Comparison of ENCODE assay signal across 25 cellular contexts in genomic region chr15:79031821-79032220, GRCh38. TPM values are rescaled to one million over a fixed set of nuclear protein-coding genes. Genes with fewer than 3 reads are reported as not detected.
A peak's percentile ranks its signal among the peaks of the same experiment; 100 is the strongest.
DNase-seq lines count a peak whose midpoint lies in the region; ATAC-seq, FAIRE-seq and TF ChIP-seq lines count a peak whose summit lies in the region.
"Had no signal": no experiment of that assay in that cellular context is flagged by ENCODE, and none has a peak within 500 bp of the region (broad histone marks: within the 10 kb centered on the region; RNA-seq: fewer than 3 reads in every experiment).

No MANE protein-coding gene starts in this region.

- no peak for TF ChIP-seq RAD21 in H1 (IDR thresholded peaks at IDR 0.05 in 1 of 2, conservative IDR thresholded peaks at IDR 0.05 in 1 of 2; ENCODE audit: low read depth in 2 of 2, low read length in 2 of 2)

- intact Hi-C loops in breast epithelium (cut with DNase I; ENCODE audit: low total_unique reads) (no loop called here), left colon (cut with DNase I, micrococcal nuclease) (no loop called here)

- no peak for TF ChIP-seq POLR2A in H1 (IDR thresholded peaks at IDR 0.05; ENCODE audit: control extremely low read depth in 1 of 2, low read depth in 2 of 2, low read length in 2 of 2)
- no peak for TF ChIP-seq POLR2A in breast epithelium (IDR thresholded peaks at IDR 0.05)

- H2BK120ac ChIP-seq in H1 (replicated peaks; ENCODE audit: low read depth, low read length): no peak overlapping the region
- H2BK120ac ChIP-seq in neuronal stem cell (ENCODE audit: low read depth, low read length): no peak overlapping the region

- POLR2A ChIA-PET in H1 (lab: Charles Lee; ENCODE audit: partially characterized antibody): no interaction called here

- H3K36me3 ChIP-seq in H1 (ENCODE audit: control insufficient read depth in 2 of 4, insufficient read depth in 4 of 4, low read length in 3 of 4) (no peaks in the 10 kb centered on the region), neuronal stem cell (replicated peaks in 1 of 2; ENCODE audit: control insufficient read depth in 2 of 2, insufficient read depth in 2 of 2, low read length in 2 of 2) (no peaks in the 10 kb centered on the region), breast epithelium (no peaks in the 10 kb centered on the region)
- H3K36me3 ChIP-seq: BE2C had no signal

- no peak overlapping the region for H2AK5ac ChIP-seq in H1 (ENCODE audit: low read depth, low read length)
- H2AK5ac ChIP-seq in neuronal stem cell (ENCODE audit: low read depth, low read length): no peak overlapping the region

- H4K5ac ChIP-seq in H1 (ENCODE audit: insufficient read length, low read depth, low read length): no peak overlapping the region

- H3K27ac ChIP-seq in H1 (ENCODE audit: low read depth, low read length) (no peak overlapping the region), neuronal stem cell (replicated peaks; ENCODE audit: low read length) (no peak overlapping the region), breast epithelium (no peak overlapping the region)
- H3K27ac ChIP-seq: HL-60 had no signal

- H2BK15ac ChIP-seq in H1 (ENCODE audit: low read length) (0 out of 2 replicates have a peak overlapping the region, but pooled peaks have one; percentile 72), neuronal stem cell (ENCODE audit: low read length) (no peak overlapping the region)

- H3K4ac ChIP-seq in H1 (replicated peaks; ENCODE audit: insufficient read length, low read depth, low read length) (peak overlapping the region; percentile 61), neuronal stem cell (ENCODE audit: low read length) (no peak overlapping the region)

- no peak overlapping the region for H2BK5ac ChIP-seq in H1 (ENCODE audit: low read depth, low read length)
- no peak overlapping the region for H2BK5ac ChIP-seq in neuronal stem cell (ENCODE audit: low read length)

- H3K23ac ChIP-seq in H1 (ENCODE audit: insufficient read length): no peak overlapping the region
- peak overlapping the region; percentile 18 for H3K23ac ChIP-seq in neuronal stem cell (ENCODE audit: low read depth, low read length, poor library complexity)

- no peaks in the 10 kb centered on the region for H3K36me3 Mint-ChIP-seq in stimulated activated memory B cell treated with anti-CD40 and anti-IgM and Interleukin-4, amounts not matched to agents 10 μg/mL and 1 μg/mL and 100 μg/mL, for 72 hours
- H3K36me3 Mint-ChIP-seq: CD4-positive, CD25-positive, alpha-beta regulatory T cell; CD8-positive, alpha-beta memory T cell had no signal

- H3K4me2 ChIP-seq in H1 (ENCODE audit: insufficient read depth in 1 of 2, low read depth in 2 of 2, low read length in 2 of 2) (no peak overlapping the region), neuronal stem cell (ENCODE audit: insufficient read depth, low read length, poor library complexity, severe bottlenecking) (no peak overlapping the region)
- H3K4me2 ChIP-seq: GM23338 had no signal

- H3K56ac ChIP-seq in H1 (replicated peaks; ENCODE audit: insufficient read length, low read depth, low read length): no peak overlapping the region

- WGBS in H1 (ENCODE audit: extremely low coverage in 1 of 2, insufficient coverage in 1 of 2, insufficient read length in 1 of 2, insufficient replicate concordance in 2 of 2, low coverage in 1 of 2, low lambda C conversion rate in 2 of 2, missing lambda C conversion rate in 1 of 2), 2 experiments: 90% methylated on average over 8 of the region's 12 CpGs; no CpG with 5 or more reads in 1 of the 2 experiments
- WGBS in neuronal stem cell (ENCODE audit: extremely low coverage in 2 of 2, insufficient read length in 2 of 2, insufficient replicate concordance in 1 of 2), 2 donors: no CpG with 5 or more reads among the region's 12 CpGs

- TF ChIP-seq CTCF in H1 (IDR thresholded peaks at IDR 0.05; ENCODE audit: control extremely low read depth in 1 of 3, insufficient read depth in 1 of 3, low read depth in 1 of 3, low read length in 3 of 3) (no peak), breast epithelium (IDR thresholded peaks at IDR 0.05) (no peak)

- H4K20me1 ChIP-seq in H1 (replicated peaks in 1 of 2; ENCODE audit: control insufficient read depth in 1 of 2, insufficient read depth in 2 of 2, low read length in 2 of 2): peaks cover 0 to 1% of the 10 kb centered on the region in 2 experiments

- ATAC-seq in stimulated activated memory B cell treated with anti-CD40 and anti-IgM and Interleukin-4, amounts not matched to agents 10 μg/mL and 1 μg/mL and 100 μg/mL, for 72 hours: peak; percentile 35
- no peak for ATAC-seq in left lobe of liver
- no peak for ATAC-seq in left colon
- ATAC-seq: GM23338, HCT116 had no signal

- no peak overlapping the region for H3K27ac Mint-ChIP-seq in stimulated activated memory B cell treated with anti-CD40 and anti-IgM and Interleukin-4, amounts not matched to agents 10 μg/mL and 1 μg/mL and 100 μg/mL, for 72 hours
- H3K27ac Mint-ChIP-seq: CD8-positive, alpha-beta memory T cell; GM23338; HFFc6 had no signal

- no peaks in the 10 kb centered on the region for H3K9me3 ChIP-seq in H1 (ENCODE audit: insufficient read depth in 2 of 2, low read depth in 1 of 2, low read length in 1 of 2)
- peaks cover 0 to 3% of the 10 kb centered on the region in 2 donors for H3K9me3 ChIP-seq in neuronal stem cell (replicated peaks in 1 of 2; ENCODE audit: control insufficient read depth in 2 of 2, insufficient read depth in 1 of 2, low read depth in 1 of 2, low read length in 2 of 2)
- H3K9me3 ChIP-seq in breast epithelium: peaks cover 0 to 8% of the 10 kb centered on the region in 2 donors
- H3K9me3 ChIP-seq: BE2C had no signal

- DNase-seq in H1 (ENCODE audit: low read depth in 1 of 2, low spot score in 2 of 2) (no peak), neuronal stem cell (ENCODE audit: low spot score) (no peak), left lobe of liver (ENCODE audit: low spot score) (no peak), breast epithelium (ENCODE audit: low spot score in 2 of 2) (no peak), left colon (no peak)
- DNase-seq: ACHN; BE2C; C1 segment of cervical spinal cord; CD4-positive, CD25-positive, alpha-beta regulatory T cell; CD8-positive, alpha-beta memory T cell; COR-L47; DMS 273 treated with DMSO at 0.1 percent for 48 hours; DMS53; DND-41; EL; H7; HFFc6 had no signal

- H2BK20ac ChIP-seq in H1 (ENCODE audit: low read length): no peak overlapping the region

- H3K4me3 ChIP-seq in H1 (ENCODE audit: extremely low read depth in 1 of 4, insufficient read depth in 2 of 4, low read depth in 3 of 4, low read length in 4 of 4) (no peak overlapping the region), neuronal stem cell (ENCODE audit: low read length in 2 of 2) (no peak overlapping the region), breast epithelium (no peak overlapping the region)
- H3K4me3 ChIP-seq: GM23338 had no signal

- H3K9me3 Mint-ChIP-seq in stimulated activated memory B cell treated with anti-CD40 and anti-IgM and Interleukin-4, amounts not matched to agents 10 μg/mL and 1 μg/mL and 100 μg/mL, for 72 hours: peaks cover 2% of the 10 kb centered on the region
- H3K9me3 Mint-ChIP-seq: CD8-positive, alpha-beta memory T cell; HFFc6 had no signal

- no peaks in the 10 kb centered on the region for H3K79me1 ChIP-seq in H1 (ENCODE audit: low read depth, low read length)
- H3K79me1 ChIP-seq in neuronal stem cell (ENCODE audit: low read depth, low read length): no peaks in the 10 kb centered on the region

- H3K79me2 ChIP-seq in H1 (ENCODE audit: control insufficient read depth in 1 of 2, insufficient read depth in 2 of 2, low read length in 2 of 2): no peaks in the 10 kb centered on the region

- H3K9ac ChIP-seq in H1 (replicated peaks in 1 of 4; ENCODE audit: extremely low read depth in 1 of 4, low read depth in 3 of 4, low read length in 3 of 4): no peak overlapping the region
- peak overlapping the region; percentile 50 for H3K9ac ChIP-seq in neuronal stem cell (ENCODE audit: low read depth, low read length, poor library complexity)

- no peak overlapping the region for H4K8ac ChIP-seq in H1 (ENCODE audit: extremely low read depth, insufficient read depth, low read length)
- no peak overlapping the region for H4K8ac ChIP-seq in neuronal stem cell (ENCODE audit: low read depth, low read length)

- H4K91ac ChIP-seq in H1 (replicated peaks; ENCODE audit: insufficient read length, low read length) (peak overlapping the region; percentile 19), neuronal stem cell (ENCODE audit: low read depth, low read length, poor library complexity) (no peak overlapping the region)

- no peak for TF ChIP-seq EP300 in H1 (IDR thresholded peaks at IDR 0.05; ENCODE audit: borderline replicate concordance in 1 of 2, low read depth in 2 of 2, low read length in 2 of 2)

- no peak overlapping the region for H3K14ac ChIP-seq in H1 (ENCODE audit: insufficient read length)
- H3K14ac ChIP-seq in neuronal stem cell (ENCODE audit: low read length): no peak overlapping the region

- peaks cover 0 to 4% (median 0%) of the 10 kb centered on the region in 4 experiments; a peak in 3 of 7 replicates for H3K27me3 ChIP-seq in H1 (replicated peaks in 1 of 4; ENCODE audit: control insufficient read depth in 3 of 4, extremely low read depth in 1 of 4, insufficient read depth in 3 of 4, low read length in 3 of 4)
- H3K27me3 ChIP-seq in neuronal stem cell (ENCODE audit: control insufficient read depth in 3 of 3, insufficient read depth in 3 of 3, low read depth in 1 of 3, low read length in 3 of 3): peaks cover 0 to 11% (median 0%) of the 10 kb centered on the region in 3 experiments
- H3K27me3 ChIP-seq in breast epithelium: no peaks in the 10 kb centered on the region
- H3K27me3 ChIP-seq: BE2C had no signal

- H3K18ac ChIP-seq in H1 (ENCODE audit: extremely low read depth, low read length): no peak overlapping the region
- H3K18ac ChIP-seq in neuronal stem cell (ENCODE audit: low read length): peak overlapping the region; percentile 86

- peaks cover 8% of the 10 kb centered on the region for H3K27me3 Mint-ChIP-seq in stimulated activated memory B cell treated with anti-CD40 and anti-IgM and Interleukin-4, amounts not matched to agents 10 μg/mL and 1 μg/mL and 100 μg/mL, for 72 hours

- no peak overlapping the region for H2AFZ ChIP-seq in H1 (ENCODE audit: low read length)
- H2AFZ ChIP-seq in neuronal stem cell (ENCODE audit: low read length): no peak overlapping the region
- H2AFZ ChIP-seq: GM23338 had no signal

- H2BK12ac ChIP-seq in H1 (ENCODE audit: low read depth, low read length): no peak overlapping the region
- H2BK12ac ChIP-seq in neuronal stem cell (ENCODE audit: low read length): peak overlapping the region; percentile 82

- H3K4me1 Mint-ChIP-seq in stimulated activated memory B cell treated with anti-CD40 and anti-IgM and Interleukin-4, amounts not matched to agents 10 μg/mL and 1 μg/mL and 100 μg/mL, for 72 hours: peaks cover 6% of the 10 kb centered on the region
- H3K4me1 Mint-ChIP-seq: CD4-positive, CD25-positive, alpha-beta regulatory T cell; CD8-positive, alpha-beta memory T cell had no signal

- CTCF ChIA-PET in H1 (lab: Charles Lee; ENCODE audit: partially characterized antibody): interaction anchor here (0.6 to 15.0 kb wide), 15 partner anchors 14 to 162 kb away, joined by 3 to 352 read pairs (median 6); no protein-coding TSS in a partner anchor

- FAIRE-seq in H1 (lab: Jason Lieb, UNC): no peak
- FAIRE-seq: A204.1, G401.6, GM12892, GM18507 had no signal

- no peaks in the 10 kb centered on the region for H3K23me2 ChIP-seq in H1 (ENCODE audit: low read depth, low read length)

- no peak overlapping the region for H3K4me3 Mint-ChIP-seq in stimulated activated memory B cell treated with anti-CD40 and anti-IgM and Interleukin-4, amounts not matched to agents 10 μg/mL and 1 μg/mL and 100 μg/mL, for 72 hours
- H3K4me3 Mint-ChIP-seq: CD4-positive, CD25-positive, alpha-beta regulatory T cell; CD8-positive, alpha-beta memory T cell; GM23338; HFFc6 had no signal

- H3K4me1 ChIP-seq in H1 (replicated peaks in 1 of 4; ENCODE audit: control insufficient read depth in 3 of 4, insufficient read depth in 4 of 4, low read length in 3 of 4) (peaks cover 0 to 12% (median 5%) of the 10 kb centered on the region in 4 experiments), neuronal stem cell (ENCODE audit: control insufficient read depth in 2 of 2, insufficient read depth in 1 of 2, low read depth in 1 of 2, low read length in 2 of 2) (peaks cover 0 to 5% of the 10 kb centered on the region in 2 donors), breast epithelium (no peaks in the 10 kb centered on the region)
- H3K4me1 ChIP-seq: BE2C had no signal

RNA-seq across cellular contexts. Expression of gene RASGRF1, which starts 58.8 kb away (rescaled TPM):
- 0.34 and 0.67 TPM in 2 replicates for total RNA-seq in H1 (2021; fragmentation: NEBNext Ultra II Directional; extraction: Animal tissue kit (Norgen Biotek cat#: 25700))
- polyA plus RNA-seq in H1 (2011; rRNA removed): 0.42 and 0.61 TPM in 2 replicates
- 0.40 TPM for polyA plus RNA-seq in H1 (2011; cell fraction: cytosol; rRNA removed)
- polyA plus RNA-seq in H1 (2011; cell fraction: nucleus; rRNA removed): 1.1 TPM
- 0.46 to 1.0 TPM (median 0.54 TPM) in 4 replicates for polyA plus RNA-seq in H1 (2012, experiment 1 of 2)
- polyA plus RNA-seq in H1 (2012, experiment 2 of 2): 0.10 TPM
- 0.12 TPM for polyA plus RNA-seq in H1 (2013, experiment 1 of 2)
- polyA plus RNA-seq in H1 (2013, experiment 2 of 2): 0.11 TPM
- polyA minus RNA-seq in H1 (2011; rRNA and poly(A)+ RNA removed): 1.1 and 1.2 TPM in 2 replicates
- polyA minus RNA-seq in H1 (2011; cell fraction: cytosol; rRNA and poly(A)+ RNA removed): 1.0 TPM
- polyA minus RNA-seq in H1 (2011; cell fraction: nucleus; rRNA and poly(A)+ RNA removed): 2.0 TPM
- polyA plus RNA-seq in neuronal stem cell (2013, experiment 1 of 2): 0.07 TPM
- 0.01 TPM for polyA plus RNA-seq in neuronal stem cell (2013, experiment 2 of 2)
- total RNA-seq in left lobe of liver (not detected), breast epithelium (under 1 TPM in 2 of 3 donors, not detected in 1; 0.15 to 0.16 TPM), left colon (under 1 TPM; 0.14 to 0.18 TPM)
- total RNA-seq: CD4-positive, CD25-positive, alpha-beta regulatory T cell; CD8-positive, alpha-beta memory T cell had no signal
- polyA plus RNA-seq: CD4-positive, CD25-positive, alpha-beta regulatory T cell; CD8-positive, alpha-beta memory T cell had no signal
